In the genomic region with DNA sequence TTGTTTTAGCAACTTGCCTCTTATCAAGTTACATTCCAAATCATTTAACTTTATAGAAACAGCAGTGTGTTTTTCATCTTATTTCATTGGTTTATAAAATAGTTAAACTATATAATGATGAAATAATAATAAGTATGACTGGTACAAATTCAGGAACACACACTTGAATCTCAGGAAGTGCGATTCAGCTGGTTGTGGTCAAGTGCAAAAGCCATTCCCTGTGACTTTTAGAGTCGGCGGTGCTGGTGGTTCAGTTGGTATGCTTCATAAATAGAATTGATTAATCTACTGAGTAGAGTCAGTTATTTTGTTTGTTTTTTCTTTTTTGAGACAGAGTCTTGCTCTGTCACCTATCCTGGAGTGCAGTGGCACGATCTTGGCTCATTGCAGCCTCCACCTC, we compare ENCODE assay signal across 2 cellular contexts.
TF ChIP-seq lines count a peak whose summit lies in the region.

No MANE protein-coding gene starts in this region.

TF ChIP-seq in SK-N-SH, 30 proteins besides CTCF, POLR2A, EP300 and RAD21:
- TF ChIP-seq NRF1 (IDR thresholded peaks at IDR 0.05; ENCODE audit: low read depth, low read length) (no peak), MXI1 (IDR thresholded peaks at IDR 0.05; ENCODE audit: low read depth, low read length) (no peak)
- TF ChIP-seq, protein P1, sequence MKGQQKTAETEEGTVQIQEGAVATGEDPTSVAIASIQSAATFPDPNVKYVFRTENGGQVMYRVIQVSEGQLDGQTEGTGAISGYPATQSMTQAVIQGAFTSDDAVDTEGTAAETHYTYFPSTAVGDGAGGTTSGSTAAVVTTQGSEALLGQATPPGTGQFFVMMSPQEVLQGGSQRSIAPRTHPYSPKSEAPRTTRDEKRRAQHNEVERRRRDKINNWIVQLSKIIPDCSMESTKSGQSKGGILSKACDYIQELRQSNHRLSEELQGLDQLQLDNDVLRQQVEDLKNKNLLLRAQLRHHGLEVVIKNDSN (IDR thresholded peaks at IDR 0.05; ENCODE audit: borderline replicate concordance, low read depth) = no peak
- TF ChIP-seq, protein P2, sequence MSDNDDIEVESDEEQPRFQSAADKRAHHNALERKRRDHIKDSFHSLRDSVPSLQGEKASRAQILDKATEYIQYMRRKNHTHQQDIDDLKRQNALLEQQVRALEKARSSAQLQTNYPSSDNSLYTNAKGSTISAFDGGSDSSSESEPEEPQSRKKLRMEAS (IDR thresholded peaks at IDR 0.05; ENCODE audit: low read depth) = no peak
- TF ChIP-seq, protein P3, sequence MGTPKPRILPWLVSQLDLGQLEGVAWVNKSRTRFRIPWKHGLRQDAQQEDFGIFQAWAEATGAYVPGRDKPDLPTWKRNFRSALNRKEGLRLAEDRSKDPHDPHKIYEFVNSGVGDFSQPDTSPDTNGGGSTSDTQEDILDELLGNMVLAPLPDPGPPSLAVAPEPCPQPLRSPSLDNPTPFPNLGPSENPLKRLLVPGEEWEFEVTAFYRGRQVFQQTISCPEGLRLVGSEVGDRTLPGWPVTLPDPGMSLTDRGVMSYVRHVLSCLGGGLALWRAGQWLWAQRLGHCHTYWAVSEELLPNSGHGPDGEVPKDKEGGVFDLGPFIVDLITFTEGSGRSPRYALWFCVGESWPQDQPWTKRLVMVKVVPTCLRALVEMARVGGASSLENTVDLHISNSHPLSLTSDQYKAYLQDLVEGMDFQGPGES (IDR thresholded peaks at IDR 0.05; ENCODE audit: low read depth, low read length) = no peak

TF ChIP-seq in SK-N-SH treated with all-trans-retinoic acid at 6 μM for 48 hours, 23 proteins besides CTCF, POLR2A, EP300 and RAD21:
- TF ChIP-seq SNAI2 (CRISPR knock-in tag; IDR thresholded peaks at IDR 0.05) (no peak), ARNTL (CRISPR knock-in tag; IDR thresholded peaks at IDR 0.05; ENCODE audit: borderline replicate concordance, low read depth) (no peak), BACH2 (CRISPR knock-in tag; IDR thresholded peaks at IDR 0.05; ENCODE audit: borderline replicate concordance) (no peak), CSDC2 (CRISPR knock-in tag; IDR thresholded peaks at IDR 0.05) (no peak), ZNF70 (CRISPR knock-in tag; IDR thresholded peaks at IDR 0.05) (no peak), PPARA (CRISPR knock-in tag; IDR thresholded peaks at IDR 0.05; ENCODE audit: borderline replicate concordance) (no peak), ZNF8 (CRISPR knock-in tag; IDR thresholded peaks at IDR 0.05) (no peak)
- TF ChIP-seq, protein P4, sequence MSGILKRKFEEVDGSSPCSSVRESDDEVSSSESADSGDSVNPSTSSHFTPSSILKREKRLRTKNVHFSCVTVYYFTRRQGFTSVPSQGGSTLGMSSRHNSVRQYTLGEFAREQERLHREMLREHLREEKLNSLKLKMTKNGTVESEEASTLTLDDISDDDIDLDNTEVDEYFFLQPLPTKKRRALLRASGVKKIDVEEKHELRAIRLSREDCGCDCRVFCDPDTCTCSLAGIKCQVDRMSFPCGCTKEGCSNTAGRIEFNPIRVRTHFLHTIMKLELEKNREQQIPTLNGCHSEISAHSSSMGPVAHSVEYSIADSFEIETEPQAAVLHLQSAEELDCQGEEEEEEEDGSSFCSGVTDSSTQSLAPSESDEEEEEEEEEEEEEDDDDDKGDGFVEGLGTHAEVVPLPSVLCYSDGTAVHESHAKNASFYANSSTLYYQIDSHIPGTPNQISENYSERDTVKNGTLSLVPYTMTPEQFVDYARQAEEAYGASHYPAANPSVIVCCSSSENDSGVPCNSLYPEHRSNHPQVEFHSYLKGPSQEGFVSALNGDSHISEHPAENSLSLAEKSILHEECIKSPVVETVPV (CRISPR knock-in tag; IDR thresholded peaks at IDR 0.05) = no peak
- TF ChIP-seq, protein P5, sequence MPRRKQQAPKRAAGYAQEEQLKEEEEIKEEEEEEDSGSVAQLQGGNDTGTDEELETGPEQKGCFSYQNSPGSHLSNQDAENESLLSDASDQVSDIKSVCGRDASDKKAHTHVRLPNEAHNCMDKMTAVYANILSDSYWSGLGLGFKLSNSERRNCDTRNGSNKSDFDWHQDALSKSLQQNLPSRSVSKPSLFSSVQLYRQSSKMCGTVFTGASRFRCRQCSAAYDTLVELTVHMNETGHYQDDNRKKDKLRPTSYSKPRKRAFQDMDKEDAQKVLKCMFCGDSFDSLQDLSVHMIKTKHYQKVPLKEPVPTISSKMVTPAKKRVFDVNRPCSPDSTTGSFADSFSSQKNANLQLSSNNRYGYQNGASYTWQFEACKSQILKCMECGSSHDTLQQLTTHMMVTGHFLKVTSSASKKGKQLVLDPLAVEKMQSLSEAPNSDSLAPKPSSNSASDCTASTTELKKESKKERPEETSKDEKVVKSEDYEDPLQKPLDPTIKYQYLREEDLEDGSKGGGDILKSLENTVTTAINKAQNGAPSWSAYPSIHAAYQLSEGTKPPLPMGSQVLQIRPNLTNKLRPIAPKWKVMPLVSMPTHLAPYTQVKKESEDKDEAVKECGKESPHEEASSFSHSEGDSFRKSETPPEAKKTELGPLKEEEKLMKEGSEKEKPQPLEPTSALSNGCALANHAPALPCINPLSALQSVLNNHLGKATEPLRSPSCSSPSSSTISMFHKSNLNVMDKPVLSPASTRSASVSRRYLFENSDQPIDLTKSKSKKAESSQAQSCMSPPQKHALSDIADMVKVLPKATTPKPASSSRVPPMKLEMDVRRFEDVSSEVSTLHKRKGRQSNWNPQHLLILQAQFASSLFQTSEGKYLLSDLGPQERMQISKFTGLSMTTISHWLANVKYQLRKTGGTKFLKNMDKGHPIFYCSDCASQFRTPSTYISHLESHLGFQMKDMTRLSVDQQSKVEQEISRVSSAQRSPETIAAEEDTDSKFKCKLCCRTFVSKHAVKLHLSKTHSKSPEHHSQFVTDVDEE (CRISPR knock-in tag; IDR thresholded peaks at IDR 0.05) = no peak
